In genomic region chr1:9494936-9495758, GRCh38 we compare ENCODE assay signal across 8 cellular contexts. TPM values are rescaled to one million over a fixed set of nuclear protein-coding genes. Genes with fewer than 3 reads are reported as not detected.
A peak's percentile ranks its signal among the peaks of the same experiment; 100 is the strongest.
DNase-seq lines count a peak whose midpoint lies in the region; FAIRE-seq and TF ChIP-seq lines count a peak whose summit lies in the region.

No MANE protein-coding gene starts in this region.

- intact Hi-C loops in CD14-positive monocyte (cut with micrococcal nuclease) = loop anchor here (1.0 to 10.0 kb wide), 5 partner anchors 78 to 383 kb away; no protein-coding TSS in a partner anchor

- H3K27me3 Mint-ChIP-seq in CD14-positive monocyte (ENCODE audit: low read depth in 3 of 3) = peaks cover 12 to 25% (median 18%) of the 10 kb centered on the region in 3 donors

- peaks cover 8% of the 10 kb centered on the region for H3K4me1 Mint-ChIP-seq in CD14-positive monocyte

- peaks cover 0 to 3% (median 0%) of the 10 kb centered on the region in 7 donors for H3K9me3 Mint-ChIP-seq in CD14-positive monocyte

- H3K4me3 ChIP-seq in HAP-1 (peak overlapping the region; percentile 18), NT2/D1 (ENCODE audit: insufficient read length, low read depth) (no peak overlapping the region), neuron (ENCODE audit: low read length) (peak overlapping the region; percentile 1)

- H2AFZ ChIP-seq in neuron (ENCODE audit: low read depth, low read length) = peak overlapping the region; percentile 18

- in situ Hi-C loops in HAP-1 (cut with MboI; ENCODE audit: low sequenced_read_pairs) = loop anchor here (5.0 to 25.0 kb wide), 3 partner anchors 77 to 383 kb away; no protein-coding TSS in a partner anchor

- no peaks in the 10 kb centered on the region for H3K36me3 ChIP-seq in HAP-1 (replicated peaks)
- H3K36me3 ChIP-seq in NT2/D1 (ENCODE audit: insufficient read depth, insufficient read length, low read length) = no peaks in the 10 kb centered on the region
- no peaks in the 10 kb centered on the region for H3K36me3 ChIP-seq in neuron (ENCODE audit: insufficient read depth, low read length)

- peaks cover 8% of the 10 kb centered on the region for H3K4me1 ChIP-seq in HAP-1
- H3K4me1 ChIP-seq in NT2/D1 (ENCODE audit: insufficient read depth, insufficient read length) = no peaks in the 10 kb centered on the region
- H3K4me1 ChIP-seq in neuron (ENCODE audit: insufficient read depth, low read length) = no peaks in the 10 kb centered on the region

- H3K27ac Mint-ChIP-seq in CD14-positive monocyte = no peak overlapping the region

- peak overlapping the region in 1 of 2 donors; percentile 57 for H3K4me3 Mint-ChIP-seq in CD14-positive monocyte

- H3K9me3 ChIP-seq in HAP-1 (no peaks in the 10 kb centered on the region), NT2/D1 (ENCODE audit: insufficient read depth, low read length) (0 out of 2 replicates have a peak, but pooled peaks cover 5% of the 10 kb centered on the region), neuron (ENCODE audit: low read length) (no peaks in the 10 kb centered on the region)

- no peak for DNase-seq in CD14-positive monocyte (ENCODE audit: low spot score)
- peak; percentile 55 to 80 for DNase-seq in HAP-1 (ENCODE audit: low spot score in 2 of 2)
- DNase-seq in NT2/D1 (ENCODE audit: low read depth, low spot score) = peak; percentile 35
- DNase-seq in activated T-cell treated with anti-CD3 and anti-CD28 coated beads for 48 hours (ENCODE audit: low read depth) = peak; percentile 70
- peak; percentile 27 for DNase-seq in fibroblast of peridontal ligament (ENCODE audit: extremely low read depth)
- DNase-seq in superior temporal gyrus (ENCODE audit: extremely low spot score) = peak; percentile 29
- DNase-seq in RCC 7860 (ENCODE audit: low spot score) = no peak

- H3K27me3 ChIP-seq in HAP-1 (ENCODE audit: low read depth) = no peaks in the 10 kb centered on the region
- peaks cover 17% of the 10 kb centered on the region for H3K27me3 ChIP-seq in NT2/D1 (ENCODE audit: insufficient read depth, insufficient read length)
- no peaks in the 10 kb centered on the region for H3K27me3 ChIP-seq in neuron (ENCODE audit: insufficient read depth, low read length)

- no peak for FAIRE-seq in RCC 7860 (lab: Jason Lieb, UNC)

- TF ChIP-seq CTCF in CD14-positive monocyte (IDR thresholded peaks at IDR 0.05) = peak; percentile 99

- H3K9ac ChIP-seq in NT2/D1 (ENCODE audit: insufficient read length, low read depth) = no peak overlapping the region

- H3K36me3 Mint-ChIP-seq in CD14-positive monocyte = no peaks in the 10 kb centered on the region

RNA-seq across cellular contexts. Expression of gene SLC25A33, which starts 44.1 kb away (rescaled TPM):
- polyA plus RNA-seq in CD14-positive monocyte = 1 to 10 TPM; 4.4 to 6.4 TPM

Comparison
In these comparisons a context has a peak if more than half of its experiments do, and no peak if none do; other contexts are left out.
1. DNase-seq: peak in HAP-1 (2 of 2), NT2/D1 (single experiment), activated T-cell treated with anti-CD3 and anti-CD28 coated beads for 48 hours (single experiment), fibroblast of peridontal ligament (single experiment) and superior temporal gyrus (single experiment); none in CD14-positive monocyte (single experiment) and RCC 7860 (single experiment).